20 cellular contexts compared by ENCODE assay signal in the genomic region with DNA sequence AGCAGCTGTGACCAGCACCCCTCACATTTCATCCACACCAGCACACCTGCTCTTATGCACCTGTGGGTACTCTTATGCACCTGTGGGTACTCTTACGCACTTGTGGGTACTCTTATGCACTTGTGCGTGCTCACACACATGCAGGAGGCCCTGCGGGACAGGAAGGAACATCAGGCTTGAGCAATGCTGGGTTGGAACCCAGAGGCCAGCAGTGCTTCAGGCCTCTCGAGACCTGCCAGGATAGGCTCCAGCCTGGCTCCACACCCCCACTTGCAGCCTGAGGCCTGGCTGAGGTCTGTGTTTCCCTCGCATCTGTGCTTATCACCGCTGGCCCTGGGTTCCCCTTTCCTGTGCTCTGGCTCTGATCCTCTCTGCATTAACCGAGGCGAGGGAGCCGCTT. TPM values are rescaled to one million over a fixed set of nuclear protein-coding genes. Genes with fewer than 3 reads are reported as not detected.
DNase-seq lines count a peak whose midpoint lies in the region; ATAC-seq and TF ChIP-seq lines count a peak whose summit lies in the region.
"Had no signal": no experiment of that assay in that cellular context is flagged by ENCODE, and none has a peak within 500 bp of the region (broad histone marks: within the 10 kb centered on the region; RNA-seq: fewer than 3 reads in every experiment).

No MANE protein-coding gene starts in this region.

- 24 to 65% methylated on average over 7 to 9 of the region's 9 CpGs for WGBS in upper lobe of left lung, 2 donors

- no peaks in the 10 kb centered on the region for H3K9me3 Mint-ChIP-seq in activated CD8-positive, alpha-beta T cell treated with anti-CD3 and anti-CD28 coated beads, Interleukin-2, amount 10 ng/mL, durations not matched to agents 7 days and 5 days (ENCODE audit: insufficient read depth)
- H3K9me3 Mint-ChIP-seq in activated CD8-positive, alpha-beta T cell treated with anti-CD3 and anti-CD28 coated beads for 36 hours: no peaks in the 10 kb centered on the region
- H3K9me3 Mint-ChIP-seq: activated B cell treated with CpG ODN at 0.5 μM for 24 hours; activated CD4-positive, alpha-beta memory T cell treated with anti-CD3 and anti-CD28 coated beads, Interleukin-2, amount 10 ng/mL, durations not matched to agents 7 days and 5 days; activated naive CD4-positive, alpha-beta T cell treated with anti-CD3 and anti-CD28 coated beads for 36 hours; activated T-cell treated with anti-CD3 and anti-CD28 coated beads, Interleukin-2, amount 50 U/mL, for 24 hours; CD8-positive, alpha-beta memory T cell had no signal

- no peaks in the 10 kb centered on the region for H3K9me3 ChIP-seq in upper lobe of left lung
- H3K9me3 ChIP-seq: Peyer's patch had no signal

- ATAC-seq in activated CD8-positive, alpha-beta T cell treated with anti-CD3 and anti-CD28 coated beads, Interleukin-2, amount 10 ng/mL, durations not matched to agents 7 days and 5 days: peak; percentile 36
- no peak for ATAC-seq in activated CD8-positive, alpha-beta T cell treated with anti-CD3 and anti-CD28 coated beads for 36 hours
- peak; percentile 60 for ATAC-seq in left ventricle myocardium superior
- ATAC-seq in upper lobe of left lung (ENCODE audit: low FRiP score in 2 of 2): peak; percentile 38 to 81
- no peak for ATAC-seq in HG03342 (IDR thresholded peaks at IDR 0.05; ENCODE audit: unreplicated experiment)
- no peak for ATAC-seq in HG03439 (IDR thresholded peaks at IDR 0.05; ENCODE audit: unreplicated experiment)
- ATAC-seq: esophagus mucosa, left colon had no signal

- H3K4me1 ChIP-seq in upper lobe of left lung: peaks cover 0 to 28% (median 8%) of the 10 kb centered on the region in 4 donors
- H3K4me1 ChIP-seq: Peyer's patch had no signal

- POLR2A ChIA-PET in activated CD8-positive, alpha-beta T cell treated with anti-CD3 and anti-CD28 coated beads, Interleukin-2, amount 10 ng/mL, durations not matched to agents 7 days and 5 days (lab: Charles Lee): no interaction called here
- POLR2A ChIA-PET in activated CD8-positive, alpha-beta T cell treated with anti-CD3 and anti-CD28 coated beads for 36 hours (lab: Charles Lee): no interaction called here
- POLR2A ChIA-PET in GM10248 (lab: Yijun Ruan, JAX): no interaction called here

- H3K27me3 Mint-ChIP-seq in activated CD8-positive, alpha-beta T cell treated with anti-CD3 and anti-CD28 coated beads, Interleukin-2, amount 10 ng/mL, durations not matched to agents 7 days and 5 days (ENCODE audit: low read depth): no peaks in the 10 kb centered on the region
- no peaks in the 10 kb centered on the region for H3K27me3 Mint-ChIP-seq in activated CD8-positive, alpha-beta T cell treated with anti-CD3 and anti-CD28 coated beads for 36 hours
- H3K27me3 Mint-ChIP-seq: activated CD4-positive, alpha-beta memory T cell treated with anti-CD3 and anti-CD28 coated beads, Interleukin-2, amount 10 ng/mL, durations not matched to agents 7 days and 5 days; activated T-cell treated with anti-CD3 and anti-CD28 coated beads, Interleukin-2, amount 50 U/mL, for 24 hours had no signal

- TF ChIP-seq CTCF in activated CD8-positive, alpha-beta T cell treated with anti-CD3 and anti-CD28 coated beads for 36 hours (IDR thresholded peaks at IDR 0.05): no peak
- TF ChIP-seq CTCF in upper lobe of left lung (IDR thresholded peaks at IDR 0.05): peak in 1 of 6 experiments; percentile 28
- no peak for TF ChIP-seq CTCF in GM10248 (IDR thresholded peaks at IDR 0.05; ENCODE audit: control extremely low read depth, extremely low read depth, low read depth, missing control alignments)

- H3K27ac Mint-ChIP-seq in activated CD8-positive, alpha-beta T cell treated with anti-CD3 and anti-CD28 coated beads, Interleukin-2, amount 10 ng/mL, durations not matched to agents 7 days and 5 days: no peak overlapping the region
- H3K27ac Mint-ChIP-seq in activated CD8-positive, alpha-beta T cell treated with anti-CD3 and anti-CD28 coated beads for 36 hours: no peak overlapping the region
- H3K27ac Mint-ChIP-seq: activated B cell treated with CpG ODN at 0.5 μM for 24 hours; activated CD4-positive, alpha-beta memory T cell treated with anti-CD3 and anti-CD28 coated beads, Interleukin-2, amount 10 ng/mL, durations not matched to agents 7 days and 5 days; activated naive CD4-positive, alpha-beta T cell treated with anti-CD3 and anti-CD28 coated beads for 36 hours; activated T-cell treated with anti-CD3 and anti-CD28 coated beads, Interleukin-2, amount 50 U/mL, for 24 hours had no signal

- no peaks in the 10 kb centered on the region for H3K27me3 ChIP-seq in upper lobe of left lung
- H3K27me3 ChIP-seq: Peyer's patch had no signal

- intact Hi-C loops in activated CD8-positive, alpha-beta T cell treated with anti-CD3 and anti-CD28 coated beads for 36 hours (cut with micrococcal nuclease): no loop called here
- intact Hi-C loops in left ventricle myocardium superior (cut with micrococcal nuclease): no loop called here

- peak in 2 of 4 donors; percentile 69 to 84 for TF ChIP-seq EP300 in upper lobe of left lung (IDR thresholded peaks at IDR 0.05)

- no peaks in the 10 kb centered on the region for H3K36me3 ChIP-seq in upper lobe of left lung
- H3K36me3 ChIP-seq: Peyer's patch had no signal

- CTCF ChIA-PET in activated CD8-positive, alpha-beta T cell treated with anti-CD3 and anti-CD28 coated beads, Interleukin-2, amount 10 ng/mL, durations not matched to agents 7 days and 5 days (lab: Charles Lee): no interaction called here
- CTCF ChIA-PET in activated CD8-positive, alpha-beta T cell treated with anti-CD3 and anti-CD28 coated beads for 36 hours (lab: Charles Lee): no interaction called here
- CTCF ChIA-PET in GM10248 (lab: Yijun Ruan, JAX): no interaction called here

- no peak overlapping the region for H3K4me3 ChIP-seq in upper lobe of left lung
- H3K4me3 ChIP-seq: Peyer's patch had no signal

- no peak overlapping the region for H3K4me3 Mint-ChIP-seq in activated CD8-positive, alpha-beta T cell treated with anti-CD3 and anti-CD28 coated beads, Interleukin-2, amount 10 ng/mL, durations not matched to agents 7 days and 5 days
- no peak overlapping the region for H3K4me3 Mint-ChIP-seq in activated CD8-positive, alpha-beta T cell treated with anti-CD3 and anti-CD28 coated beads for 36 hours
- H3K4me3 Mint-ChIP-seq: activated B cell treated with CpG ODN at 0.5 μM for 24 hours; activated CD4-positive, alpha-beta memory T cell treated with anti-CD3 and anti-CD28 coated beads, Interleukin-2, amount 10 ng/mL, durations not matched to agents 7 days and 5 days; activated naive CD4-positive, alpha-beta T cell treated with anti-CD3 and anti-CD28 coated beads for 36 hours; activated T-cell treated with anti-CD3 and anti-CD28 coated beads, Interleukin-2, amount 50 U/mL, for 24 hours; CD8-positive, alpha-beta memory T cell had no signal

- no peak for TF ChIP-seq POLR2A in upper lobe of left lung (IDR thresholded peaks at IDR 0.05)

- no peaks in the 10 kb centered on the region for H3K4me1 Mint-ChIP-seq in activated CD8-positive, alpha-beta T cell treated with anti-CD3 and anti-CD28 coated beads, Interleukin-2, amount 10 ng/mL, durations not matched to agents 7 days and 5 days (ENCODE audit: low read depth)
- no peaks in the 10 kb centered on the region for H3K4me1 Mint-ChIP-seq in activated CD8-positive, alpha-beta T cell treated with anti-CD3 and anti-CD28 coated beads for 36 hours (ENCODE audit: low read depth)
- H3K4me1 Mint-ChIP-seq: activated B cell treated with CpG ODN at 0.5 μM for 24 hours; activated CD4-positive, alpha-beta memory T cell treated with anti-CD3 and anti-CD28 coated beads, Interleukin-2, amount 10 ng/mL, durations not matched to agents 7 days and 5 days; CD8-positive, alpha-beta memory T cell had no signal

- H3K27ac ChIP-seq in upper lobe of left lung: peak overlapping the region in 1 of 4 donors; percentile 60
- H3K27ac ChIP-seq: Peyer's patch had no signal

- no peaks in the 10 kb centered on the region for H3K36me3 Mint-ChIP-seq in activated CD8-positive, alpha-beta T cell treated with anti-CD3 and anti-CD28 coated beads, Interleukin-2, amount 10 ng/mL, durations not matched to agents 7 days and 5 days (ENCODE audit: low read depth)
- H3K36me3 Mint-ChIP-seq in activated CD8-positive, alpha-beta T cell treated with anti-CD3 and anti-CD28 coated beads for 36 hours (ENCODE audit: low read depth): no peaks in the 10 kb centered on the region
- H3K36me3 Mint-ChIP-seq: CD8-positive, alpha-beta memory T cell had no signal

- no peak for DNase-seq in activated CD8-positive, alpha-beta T cell treated with anti-CD3 and anti-CD28 coated beads, Interleukin-2, amount 10 ng/mL, durations not matched to agents 7 days and 5 days
- no peak for DNase-seq in activated CD8-positive, alpha-beta T cell treated with anti-CD3 and anti-CD28 coated beads for 36 hours
- DNase-seq in NCI-H345 (lab: John Stamatoyannopoulos, UW) (peak; percentile 56), left ventricle myocardium superior (no peak), upper lobe of left lung (peak in 1 of 2 donors; percentile 87), GM10248 (ENCODE audit: extremely low spot score) (no peak)
- DNase-seq: activated B cell treated with CpG ODN at 0.5 μM for 24 hours; activated CD4-positive, alpha-beta memory T cell treated with anti-CD3 and anti-CD28 coated beads, Interleukin-2, amount 10 ng/mL, durations not matched to agents 7 days and 5 days; activated naive CD4-positive, alpha-beta T cell treated with anti-CD3 and anti-CD28 coated beads for 36 hours; activated T-cell treated with anti-CD3 and anti-CD28 coated beads, Interleukin-2, amount 50 U/mL, for 24 hours; CD8-positive, alpha-beta memory T cell; left colon; MM.1S; NCI-H1930; occipital lobe; Peyer's patch; T-helper 1 cell had no signal

RNA-seq across cellular contexts. Expression of gene SORCS2, which starts 34.7 kb away (rescaled TPM):
- total RNA-seq in activated CD8-positive, alpha-beta T cell treated with anti-CD3 and anti-CD28 coated beads, Interleukin-2, amount 10 ng/mL, durations not matched to agents 7 days and 5 days: not detected
- under 1 TPM in 1 of 2 experiments, not detected in 1; 0.05 TPM for total RNA-seq in activated CD8-positive, alpha-beta T cell treated with anti-CD3 and anti-CD28 coated beads for 36 hours
- total RNA-seq in left ventricle myocardium superior (1.5 TPM), upper lobe of left lung (10 to 100 TPM in 2 of 6 donors, 1 to 10 TPM in 4; 2.2 to 28.3 (median 7.2) TPM)
- total RNA-seq: activated B cell treated with CpG ODN at 0.5 μM for 24 hours; CD8-positive, alpha-beta memory T cell had no signal

Comparison
In these comparisons a context has a peak if more than half of its experiments do, and no peak if none do; other contexts are left out.
1. ATAC-seq: peak in activated CD8-positive, alpha-beta T cell treated with anti-CD3 and anti-CD28 coated beads, Interleukin-2, amount 10 ng/mL, durations not matched to agents 7 days and 5 days (single experiment), left ventricle myocardium superior (single experiment) and upper lobe of left lung (2 of 2); none in activated CD8-positive, alpha-beta T cell treated with anti-CD3 and anti-CD28 coated beads for 36 hours (single experiment), HG03342 (single experiment) and HG03439 (single experiment).